In the genomic region with DNA sequence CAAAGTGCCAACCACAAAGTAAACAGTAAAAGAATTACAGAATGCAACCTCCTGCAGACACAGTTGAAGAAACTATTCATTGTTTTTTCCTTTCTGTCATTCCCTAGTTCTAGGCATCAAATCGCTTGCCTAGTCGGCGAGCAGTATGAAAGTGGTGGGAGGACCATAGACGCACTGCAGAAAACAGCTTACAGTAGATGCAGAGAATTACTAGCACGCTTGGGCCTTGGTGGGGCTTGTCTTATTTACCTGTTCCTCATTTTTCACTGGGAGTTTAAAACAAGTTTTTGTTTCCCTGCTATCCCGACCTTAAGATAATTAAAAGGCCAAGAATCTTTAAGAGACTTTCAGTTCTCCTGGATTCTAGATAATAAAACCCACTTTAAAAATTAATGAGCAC, we compare ENCODE assay signal across 1 cellular context.
TF ChIP-seq lines count a peak whose summit lies in the region.

No MANE protein-coding gene starts in this region.

TF ChIP-seq in IMR-90, 13 proteins besides CTCF, POLR2A, EP300 and RAD21 (continued from another document):
- TF ChIP-seq, protein P1, sequence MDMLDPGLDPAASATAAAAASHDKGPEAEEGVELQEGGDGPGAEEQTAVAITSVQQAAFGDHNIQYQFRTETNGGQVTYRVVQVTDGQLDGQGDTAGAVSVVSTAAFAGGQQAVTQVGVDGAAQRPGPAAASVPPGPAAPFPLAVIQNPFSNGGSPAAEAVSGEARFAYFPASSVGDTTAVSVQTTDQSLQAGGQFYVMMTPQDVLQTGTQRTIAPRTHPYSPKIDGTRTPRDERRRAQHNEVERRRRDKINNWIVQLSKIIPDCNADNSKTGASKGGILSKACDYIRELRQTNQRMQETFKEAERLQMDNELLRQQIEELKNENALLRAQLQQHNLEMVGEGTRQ (IDR thresholded peaks at IDR 0.05; ENCODE audit: low read depth, low read length) = no peak
- TF ChIP-seq FOS (IDR thresholded peaks at IDR 0.05; ENCODE audit: low read depth, low read length) = no peak
- no peak for TF ChIP-seq SMC3 (IDR thresholded peaks at IDR 0.05; ENCODE audit: low read depth, low read length)
- TF ChIP-seq MAZ (IDR thresholded peaks at IDR 0.05; ENCODE audit: borderline replicate concordance, low read depth, low read length) = no peak
- no peak for TF ChIP-seq MXI1 (IDR thresholded peaks at IDR 0.05; ENCODE audit: borderline replicate concordance, low read depth, low read length)
- no peak for TF ChIP-seq NFE2L2 (IDR thresholded peaks at IDR 0.05; ENCODE audit: low read depth, low read length)
- no peak for TF ChIP-seq MAFK (IDR thresholded peaks at IDR 0.05; ENCODE audit: low read depth, low read length)
